ENCODE assay signal across 27 cellular contexts in genomic region chr13:90702050-90702449, GRCh38.
"Had no signal": no experiment of that assay in that cellular context is flagged by ENCODE, and none has a peak within 500 bp of the region (broad histone marks: within the 10 kb centered on the region; RNA-seq: fewer than 3 reads in every experiment).

No MANE protein-coding gene starts in this region.

- ATAC-seq: effector memory CD8-positive, alpha-beta T cell; esophagus mucosa; foreskin keratinocyte; gastrocnemius medialis; gastroesophageal sphincter; heart left ventricle; heart right ventricle had no signal

- H3K27ac ChIP-seq: colonic mucosa, coronary artery, dorsolateral prefrontal cortex, epithelial cell of prostate, esophagus muscularis mucosa, esophagus squamous epithelium, foreskin keratinocyte, gastrocnemius medialis, gastroesophageal sphincter, heart left ventricle, heart right ventricle had no signal

- H3K36me3 ChIP-seq: colonic mucosa, esophagus muscularis mucosa, esophagus squamous epithelium, gastrocnemius medialis, gastroesophageal sphincter, heart left ventricle, heart right ventricle had no signal

- H3K9me3 ChIP-seq: colonic mucosa, esophagus muscularis mucosa, gastrocnemius medialis had no signal

- H3K27me3 ChIP-seq: colonic mucosa, dorsolateral prefrontal cortex, esophagus muscularis mucosa, esophagus squamous epithelium, foreskin keratinocyte, gastrocnemius medialis, gastroesophageal sphincter, heart left ventricle, heart right ventricle had no signal

- DNase-seq: colonic mucosa; cortex of kidney; dermis blood vessel endothelial cell; dorsolateral prefrontal cortex; effector CD4-positive, alpha-beta T cell; effector CD8-positive, alpha-beta T cell; effector memory CD4-positive, alpha-beta T cell; effector memory CD8-positive, alpha-beta T cell; endodermal cell; erythroblast; esophagus squamous epithelium; foreskin fibroblast; foreskin keratinocyte; foreskin melanocyte; gastrocnemius medialis; glutamatergic neuron; head of caudate nucleus; heart left ventricle; heart right ventricle had no signal

- H3K4me1 ChIP-seq: colonic mucosa, esophagus muscularis mucosa, esophagus squamous epithelium, foreskin keratinocyte, gastrocnemius medialis, gastroesophageal sphincter, heart left ventricle, heart right ventricle had no signal

- H3K4me3 ChIP-seq: colonic mucosa, coronary artery, dorsolateral prefrontal cortex, esophagus muscularis mucosa, esophagus squamous epithelium, gastrocnemius medialis, gastroesophageal sphincter, heart left ventricle, heart right ventricle had no signal

- FAIRE-seq: endometrium, endothelial cell of umbilical vein, frontal cortex had no signal
